ENCODE assay signal across 8 cellular contexts in genomic region chr10:6204063-6204340, GRCh38. TPM values are rescaled to one million over a fixed set of nuclear protein-coding genes. Genes with fewer than 3 reads are reported as not detected.
DNase-seq lines count a peak whose midpoint lies in the region; ATAC-seq, FAIRE-seq and TF ChIP-seq lines count a peak whose summit lies in the region.

No MANE protein-coding gene starts in this region.

- DNase-seq in AG10803 (ENCODE audit: low read depth) = no peak
- DNase-seq in NCI-H774 (lab: John Stamatoyannopoulos, UW) = peak; percentile 10
- peak; percentile 50 for DNase-seq in activated gamma-delta T cell treated with Interleukin-2 at 50 U/mL for 16 hours
- DNase-seq in Right ventricle myocardium inferior (ENCODE audit: missing footprints) = peak; percentile 83
- peak; percentile 58 for DNase-seq in retina
- DNase-seq in D721Med (ENCODE audit: insufficient read length, low spot score) = no peak
- DNase-seq in SK-N-DZ (ENCODE audit: low spot score) = no peak

- ATAC-seq in Right ventricle myocardium inferior = no peak
- ATAC-seq in HG03159 (IDR thresholded peaks at IDR 0.05; ENCODE audit: unreplicated experiment) = no peak

- peak overlapping the region; percentile 85 for H3K4me3 ChIP-seq in AG10803 (ENCODE audit: low read length)

- FAIRE-seq in D721Med (lab: Jason Lieb, UNC) = no peak

- intact Hi-C loops in Right ventricle myocardium inferior (cut with DNase I) = no loop called here

- TF ChIP-seq CTCF in AG10803 (conservative IDR thresholded peaks at IDR 0.05; ENCODE audit: low read length) (no peak), D721Med (IDR thresholded peaks at IDR 0.05; ENCODE audit: insufficient read depth, missing control alignments) (no peak)

RNA-seq across cellular contexts. Expression of gene PFKFB3, which starts 1.3 kb away (rescaled TPM):
- 28.1 TPM for total RNA-seq in Right ventricle myocardium inferior
- 22.4 and 26.5 TPM in 2 replicates for polyA plus RNA-seq in SK-N-DZ (2014; cell fraction: cytosol; rRNA removed)
- polyA plus RNA-seq in SK-N-DZ (2014; cell fraction: nucleus; rRNA removed) = 24.0 and 24.5 TPM in 2 replicates

Comparison
In these comparisons a context has a peak if more than half of its experiments do, and no peak if none do; other contexts are left out.
1. DNase-seq: peak in NCI-H774 (single experiment), activated gamma-delta T cell treated with Interleukin-2 at 50 U/mL for 16 hours (single experiment), Right ventricle myocardium inferior (single experiment) and retina (single experiment); none in AG10803 (single experiment), D721Med (single experiment) and SK-N-DZ (single experiment).